9 cellular contexts compared by ENCODE assay signal in genomic region chrX:71543316-71543715, GRCh38.
DNase-seq lines count a peak whose midpoint lies in the region; ATAC-seq and FAIRE-seq lines count a peak whose summit lies in the region.
"Had no signal": no experiment of that assay in that cellular context is flagged by ENCODE, and none has a peak within 500 bp of the region (broad histone marks: within the 10 kb centered on the region; RNA-seq: fewer than 3 reads in every experiment).

No MANE protein-coding gene starts in this region.

- peaks cover 67% of the 10 kb centered on the region for H3K4me1 Mint-ChIP-seq in activated naive CD8-positive, alpha-beta T cell (ENCODE audit: low read depth)

- no peaks in the 10 kb centered on the region for H3K27me3 Mint-ChIP-seq in activated naive CD8-positive, alpha-beta T cell

- FAIRE-seq in islet of Langerhans (lab: Jason Lieb, UNC), result peak; percentile 100

- no peaks in the 10 kb centered on the region for H3K9me3 Mint-ChIP-seq in activated naive CD8-positive, alpha-beta T cell (ENCODE audit: low read depth)

- ATAC-seq in GM21381 (IDR thresholded peaks at IDR 0.05; ENCODE audit: unreplicated experiment), result no peak
- no peak for ATAC-seq in HG03025 (IDR thresholded peaks at IDR 0.05; ENCODE audit: low FRiP score, unreplicated experiment)

- H3K4me3 Mint-ChIP-seq in activated naive CD8-positive, alpha-beta T cell, result peak overlapping the region; percentile 93

- peak overlapping the region; percentile 99 for H3K27ac Mint-ChIP-seq in activated naive CD8-positive, alpha-beta T cell

- DNase-seq in AG08395 (ENCODE audit: low spot score) (peak; percentile 45), HPDE6-E6E7 (ENCODE audit: extremely low spot score) (peak; percentile 52), NCI-H1092 (lab: John Stamatoyannopoulos, UW) (no peak)
- DNase-seq in activated CD4-positive, alpha-beta T cell treated with anti-CD3 and anti-CD28 coated beads for 1 hour, result no peak
- DNase-seq: glutamatergic neuron had no signal

- peaks cover 14% of the 10 kb centered on the region for H3K36me3 Mint-ChIP-seq in activated naive CD8-positive, alpha-beta T cell

Comparison
In these comparisons a context has a peak if more than half of its experiments do, and no peak if none do; other contexts are left out.
1. DNase-seq: peak in AG08395 (single experiment) and HPDE6-E6E7 (single experiment); none in NCI-H1092 (single experiment) and activated CD4-positive, alpha-beta T cell treated with anti-CD3 and anti-CD28 coated beads for 1 hour (single experiment).